ENCODE assay signal across 26 cellular contexts in genomic region chr3:12455740-12456139, GRCh38.
"Had no signal": no experiment of that assay in that cellular context is flagged by ENCODE, and none has a peak within 500 bp of the region (broad histone marks: within the 10 kb centered on the region; RNA-seq: fewer than 3 reads in every experiment).

No MANE protein-coding gene starts in this region.

- DNase-seq: cortex of kidney; effector memory CD8-positive, alpha-beta T cell; erythroblast; esophagus squamous epithelium; foreskin melanocyte; glutamatergic neuron; heart right ventricle; hippocampal formation; left cardiac atrium; left lung; mammary epithelial cell; mesendoderm; naive thymus-derived CD8-positive, alpha-beta T cell; occipital lobe; stimulated activated CD4-positive, alpha-beta T cell treated with anti-CD3 and anti-CD28 coated beads, Interleukin-15, amount 100 ng/mL, for 24 hours; stimulated activated CD4-positive, alpha-beta T cell treated with anti-CD3 and anti-CD28 coated beads, Interleukin-2, amount 100 ng/mL, for 48 hours; stimulated activated naive CD4-positive, alpha-beta T cell; stimulated activated naive CD8-positive, alpha-beta T cell treated with anti-CD3 and anti-CD28 coated beads, Interleukin-15, amount 100 ng/mL, for 72 hours; thyroid gland; trophoblast cell had no signal

- H3K27me3 ChIP-seq: esophagus squamous epithelium, heart right ventricle, left lung, pancreas, thyroid gland, vagina had no signal

- H3K4me3 Mint-ChIP-seq: effector memory CD8-positive, alpha-beta T cell; naive thymus-derived CD8-positive, alpha-beta T cell; stimulated activated naive CD8-positive, alpha-beta T cell treated with anti-CD3 and anti-CD28 coated beads, Interleukin-15, amount 100 ng/mL, for 72 hours had no signal

- H3K27me3 Mint-ChIP-seq: effector memory CD8-positive, alpha-beta T cell; naive thymus-derived CD8-positive, alpha-beta T cell; progenitor cell of endocrine pancreas; stimulated activated naive CD8-positive, alpha-beta T cell treated with anti-CD3 and anti-CD28 coated beads, Interleukin-15, amount 100 ng/mL, for 72 hours had no signal

- ATAC-seq: effector memory CD8-positive, alpha-beta T cell; heart right ventricle; left cardiac atrium; left lung; naive thymus-derived CD8-positive, alpha-beta T cell; pancreas; stimulated activated naive CD8-positive, alpha-beta T cell treated with anti-CD3 and anti-CD28 coated beads, Interleukin-15, amount 100 ng/mL, for 72 hours had no signal

- H3K4me1 Mint-ChIP-seq: naive thymus-derived CD8-positive, alpha-beta T cell had no signal

- H3K36me3 Mint-ChIP-seq: naive thymus-derived CD8-positive, alpha-beta T cell had no signal

- H3K27ac ChIP-seq: esophagus squamous epithelium, heart right ventricle, left lung, pancreas, skin epidermis, thyroid gland, vagina had no signal

- H3K36me3 ChIP-seq: esophagus squamous epithelium, heart right ventricle, left lung, pancreas, thyroid gland, vagina had no signal

- H3K4me1 ChIP-seq: esophagus squamous epithelium, pancreas, thyroid gland, vagina had no signal

- H3K4me3 ChIP-seq: esophagus squamous epithelium, heart right ventricle, left lung, pancreas, skin epidermis, thyroid gland, vagina had no signal

- H3K9me3 Mint-ChIP-seq: effector memory CD8-positive, alpha-beta T cell; stimulated activated naive CD8-positive, alpha-beta T cell treated with anti-CD3 and anti-CD28 coated beads, Interleukin-15, amount 100 ng/mL, for 72 hours had no signal

- H3K9me3 ChIP-seq: esophagus squamous epithelium, left lung, pancreas, thyroid gland, vagina had no signal

- H3K27ac Mint-ChIP-seq: effector memory CD8-positive, alpha-beta T cell; naive thymus-derived CD8-positive, alpha-beta T cell; progenitor cell of endocrine pancreas; stimulated activated naive CD8-positive, alpha-beta T cell treated with anti-CD3 and anti-CD28 coated beads, Interleukin-15, amount 100 ng/mL, for 72 hours had no signal

- FAIRE-seq: endometrium, islet of Langerhans, pancreas had no signal
